In genomic region chr6:31559958-31560696, GRCh38 we compare ENCODE assay signal across 1 cellular context.
A peak's percentile ranks its signal among the peaks of the same experiment; 100 is the strongest.
TF ChIP-seq lines count a peak whose summit lies in the region.

No MANE protein-coding gene starts in this region.

TF ChIP-seq in K562, 482 proteins besides CTCF, POLR2A, EP300 and RAD21 (continued from another document and continues in another):
- TF ChIP-seq GTF3C2 (IDR thresholded peaks at IDR 0.05; ENCODE audit: borderline replicate concordance, extremely low read depth, insufficient read length) (no peak), ZNF384 (IDR thresholded peaks at IDR 0.05; ENCODE audit: low read depth, low read length) (no peak), SIN3B (IDR thresholded peaks at IDR 0.05; ENCODE audit: low read depth) (no peak), PHTF2 (CRISPR knock-in tag; IDR thresholded peaks at IDR 0.05) (no peak), ETV1 (tag; conservative IDR thresholded peaks at IDR 0.05; ENCODE audit: low read depth) (peak; percentile 94), ATF6 (CRISPR knock-in tag; IDR thresholded peaks at IDR 0.05) (no peak), PATZ1 (CRISPR knock-in tag; IDR thresholded peaks at IDR 0.05; ENCODE audit: borderline replicate concordance) (no peak), RHOXF2B (CRISPR knock-in tag; conservative IDR thresholded peaks at IDR 0.05) (no peak), RNF219 (CRISPR knock-in tag; IDR thresholded peaks at IDR 0.05) (no peak), CEBPB (tag; IDR thresholded peaks at IDR 0.05) (no peak), BCOR (IDR thresholded peaks at IDR 0.05) (no peak; the same call in 1 of the 2 replicates), KDM5B (IDR thresholded peaks at IDR 0.05; ENCODE audit: insufficient replicate concordance, low read depth, low read length) (no peak), POLR3A (IDR thresholded peaks at IDR 0.05; ENCODE audit: borderline replicate concordance, extremely low read depth, insufficient read depth, insufficient read length) (no peak), ILK (tag; IDR thresholded peaks at IDR 0.05; ENCODE audit: borderline replicate concordance, low read depth) (no peak), RBM15 (IDR thresholded peaks at IDR 0.05; ENCODE audit: insufficient read depth, low read length) (no peak), CBX3 (IDR thresholded peaks at IDR 0.05; ENCODE audit: borderline replicate concordance in 1 of 2, low read length in 2 of 2) (no peak; a peak in 1 of 3 replicates), NFXL1 (CRISPR knock-in tag; IDR thresholded peaks at IDR 0.05) (no peak), DDX20 (tag; IDR thresholded peaks at IDR 0.05; ENCODE audit: low read depth) (no peak), PML (IDR thresholded peaks at IDR 0.05; ENCODE audit: low read length) (no peak), HOMEZ (CRISPR knock-in tag; IDR thresholded peaks at IDR 0.05) (no peak), SRF (CRISPR knock-in tag; IDR thresholded peaks at IDR 0.05) (no peak), PCBP1 (IDR thresholded peaks at IDR 0.05; ENCODE audit: low read depth, low read length, poor library complexity, severe bottlenecking) (no peak), ZNF197 (CRISPR knock-in tag; IDR thresholded peaks at IDR 0.05; ENCODE audit: low read depth) (no peak), MLX (CRISPR knock-in tag; conservative IDR thresholded peaks at IDR 0.05) (no peak), HNRNPLL (IDR thresholded peaks at IDR 0.05; ENCODE audit: low read depth, low read length, poor library complexity, severe bottlenecking) (no peak), POLR2G (IDR thresholded peaks at IDR 0.05; ENCODE audit: low read depth, low read length) (no peak), E2F8 (IDR thresholded peaks at IDR 0.05; ENCODE audit: low read depth, partially characterized antibody) (peak; percentile 38), ESRRA (IDR thresholded peaks at IDR 0.05; ENCODE audit: borderline replicate concordance, low read depth) (no peak), SNAPC5 (CRISPR knock-in tag; IDR thresholded peaks at IDR 0.05) (no peak), FOXM1 (IDR thresholded peaks at IDR 0.05; ENCODE audit: low read depth) (no peak), FOXM1 (CRISPR knock-in tag; IDR thresholded peaks at IDR 0.05; ENCODE audit: low read depth) (no peak), RBBP5 (IDR thresholded peaks at IDR 0.05; ENCODE audit: borderline replicate concordance, insufficient read depth, low read length, poor library complexity, severe bottlenecking) (peak; percentile 32), MCM5 (IDR thresholded peaks at IDR 0.05; ENCODE audit: low read depth) (no peak), NCOA2 (IDR thresholded peaks at IDR 0.05; ENCODE audit: partially characterized antibody in 2 of 2) (no peak), LCOR (CRISPR knock-in tag; IDR thresholded peaks at IDR 0.05) (no peak), ZFP36 (IDR thresholded peaks at IDR 0.05; ENCODE audit: low read depth, low read length, partially characterized antibody) (no peak), ADNP (tag; IDR thresholded peaks at IDR 0.05) (no peak), ZNF830 (CRISPR knock-in tag; IDR thresholded peaks at IDR 0.05) (no peak), HMGXB4 (CRISPR knock-in tag; IDR thresholded peaks at IDR 0.05) (0 out of 2 replicates have a peak, but pooled peaks have one; percentile 26), ZNF324 (CRISPR knock-in tag; IDR thresholded peaks at IDR 0.05) (no peak), ZHX1 (conservative IDR thresholded peaks at IDR 0.05; ENCODE audit: low read length) (no peak), SP1 (CRISPR knock-in tag; IDR thresholded peaks at IDR 0.05) (no peak), PHF20 (IDR thresholded peaks at IDR 0.05; ENCODE audit: partially characterized antibody) (no peak), MXI1 (IDR thresholded peaks at IDR 0.05; ENCODE audit: low read depth, low read length) (no peak), TSC22D4 (tag; IDR thresholded peaks at IDR 0.05) (no peak), ERF (CRISPR knock-in tag; IDR thresholded peaks at IDR 0.05) (peak; percentile 58; the same call in 1 of the 2 replicates), ZNF274 (IDR thresholded peaks at IDR 0.05; ENCODE audit: borderline replicate concordance, low read depth, low read length) (no peak), SOX6 (IDR thresholded peaks at IDR 0.05) (peak; percentile 71), NR2C1 (IDR thresholded peaks at IDR 0.05) (no peak), NR2C1 (tag; IDR thresholded peaks at IDR 0.05) (peak; percentile 35; the same call in 1 of the 2 replicates)
